ENCODE assay signal across 1 cellular context in genomic region chr15:90887037-90887481, GRCh38.
TF ChIP-seq lines count a peak whose summit lies in the region.

No MANE protein-coding gene starts in this region.

TF ChIP-seq in IMR-90, 13 proteins besides CTCF, POLR2A, EP300 and RAD21:
- TF ChIP-seq, protein P1, sequence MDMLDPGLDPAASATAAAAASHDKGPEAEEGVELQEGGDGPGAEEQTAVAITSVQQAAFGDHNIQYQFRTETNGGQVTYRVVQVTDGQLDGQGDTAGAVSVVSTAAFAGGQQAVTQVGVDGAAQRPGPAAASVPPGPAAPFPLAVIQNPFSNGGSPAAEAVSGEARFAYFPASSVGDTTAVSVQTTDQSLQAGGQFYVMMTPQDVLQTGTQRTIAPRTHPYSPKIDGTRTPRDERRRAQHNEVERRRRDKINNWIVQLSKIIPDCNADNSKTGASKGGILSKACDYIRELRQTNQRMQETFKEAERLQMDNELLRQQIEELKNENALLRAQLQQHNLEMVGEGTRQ (IDR thresholded peaks at IDR 0.05; ENCODE audit: low read depth, low read length), result no peak
- TF ChIP-seq SMC3 (IDR thresholded peaks at IDR 0.05; ENCODE audit: low read depth, low read length) (no peak), MXI1 (IDR thresholded peaks at IDR 0.05; ENCODE audit: borderline replicate concordance, low read depth, low read length) (no peak), FOS (IDR thresholded peaks at IDR 0.05; ENCODE audit: low read depth, low read length) (no peak), CHD1 (IDR thresholded peaks at IDR 0.05; ENCODE audit: low read depth, low read length) (no peak), BHLHE40 (IDR thresholded peaks at IDR 0.05; ENCODE audit: low read depth, low read length) (no peak), NFE2L2 (IDR thresholded peaks at IDR 0.05; ENCODE audit: low read depth, low read length) (no peak)
- TF ChIP-seq, protein P2, sequence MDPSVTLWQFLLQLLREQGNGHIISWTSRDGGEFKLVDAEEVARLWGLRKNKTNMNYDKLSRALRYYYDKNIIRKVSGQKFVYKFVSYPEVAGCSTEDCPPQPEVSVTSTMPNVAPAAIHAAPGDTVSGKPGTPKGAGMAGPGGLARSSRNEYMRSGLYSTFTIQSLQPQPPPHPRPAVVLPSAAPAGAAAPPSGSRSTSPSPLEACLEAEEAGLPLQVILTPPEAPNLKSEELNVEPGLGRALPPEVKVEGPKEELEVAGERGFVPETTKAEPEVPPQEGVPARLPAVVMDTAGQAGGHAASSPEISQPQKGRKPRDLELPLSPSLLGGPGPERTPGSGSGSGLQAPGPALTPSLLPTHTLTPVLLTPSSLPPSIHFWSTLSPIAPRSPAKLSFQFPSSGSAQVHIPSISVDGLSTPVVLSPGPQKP (IDR thresholded peaks at IDR 0.05; ENCODE audit: borderline replicate concordance, low read depth, low read length), result no peak
